28 cellular contexts compared by ENCODE assay signal in genomic region chr5:90119531-90119940, GRCh38.
DNase-seq lines count a peak whose midpoint lies in the region; ATAC-seq and TF ChIP-seq lines count a peak whose summit lies in the region.
"Had no signal": no experiment of that assay in that cellular context is flagged by ENCODE, and none has a peak within 500 bp of the region (broad histone marks: within the 10 kb centered on the region; RNA-seq: fewer than 3 reads in every experiment).

No MANE protein-coding gene starts in this region.

- no peaks in the 10 kb centered on the region for H3F3A ChIP-seq in PC-3 (ENCODE audit: low read length, unreplicated experiment)

- no peaks in the 10 kb centered on the region for H3K27me3 ChIP-seq in PC-3 (ENCODE audit: low read length)
- H3K27me3 ChIP-seq: MG63, sigmoid colon had no signal

- H3K27ac Mint-ChIP-seq in mesothelial cell of epicardium = peak overlapping the region; percentile 49
- H3K27ac Mint-ChIP-seq: activated naive CD8-positive, alpha-beta T cell treated with anti-CD3 and anti-CD28 coated beads for 36 hours; stimulated activated naive CD8-positive, alpha-beta T cell treated with anti-CD3 and anti-CD28 coated beads, Interleukin-15, Interleukin-2, amounts not matched to agents 100 ng/mL and 50 ng/mL, for 24 hours; T-helper 2 cell treated with Interferon-gamma antibody and Interleukin-4, amounts not matched to agents 5 μg/mL and 100 μg/mL, for 36 hours had no signal

- H3K36me3 ChIP-seq in PC-3 (ENCODE audit: low read depth, low read length) = no peaks in the 10 kb centered on the region
- H3K36me3 ChIP-seq: MG63, sigmoid colon had no signal

- intact Hi-C loops in PC-3 (cut with micrococcal nuclease) = loop anchor here (10.0 kb wide), 1 partner anchor 145 kb away; no protein-coding TSS in a partner anchor

- H3K9me3 Mint-ChIP-seq in mesothelial cell of epicardium = no peaks in the 10 kb centered on the region
- H3K9me3 Mint-ChIP-seq: activated naive CD8-positive, alpha-beta T cell treated with anti-CD3 and anti-CD28 coated beads for 36 hours; stimulated activated naive CD8-positive, alpha-beta T cell treated with anti-CD3 and anti-CD28 coated beads, Interleukin-15, Interleukin-2, amounts not matched to agents 100 ng/mL and 50 ng/mL, for 24 hours; T-helper 2 cell treated with Interferon-gamma antibody and Interleukin-4, amounts not matched to agents 5 μg/mL and 100 μg/mL, for 36 hours had no signal

- H2AFZ ChIP-seq in PC-3 (ENCODE audit: low read length) = no peak overlapping the region

- CTCF ChIA-PET in AG04449 (lab: Yijun Ruan, JAX) = no interaction called here
- CTCF ChIA-PET in PC-3 (lab: Charles Lee) = no interaction called here

- H4K20me1 ChIP-seq in PC-3 (ENCODE audit: low read length) = no peaks in the 10 kb centered on the region

- TF ChIP-seq CTCF in AG04449 (IDR thresholded peaks at IDR 0.05; ENCODE audit: insufficient read depth, low read length, missing control alignments) (no peak), PC-3 (conservative IDR thresholded peaks at IDR 0.05; ENCODE audit: low read depth, low read length) (no peak), choroid plexus epithelial cell (conservative IDR thresholded peaks at IDR 0.05; ENCODE audit: low read depth, low read length) (no peak), mesothelial cell of epicardium (IDR thresholded peaks at IDR 0.05; ENCODE audit: unreplicated experiment) (no peak)

- peak; percentile 23 for DNase-seq in AG04449 (ENCODE audit: low read depth, low spot score)
- peak; percentile 85 for DNase-seq in PC-3
- DNase-seq in choroid plexus epithelial cell (ENCODE audit: low read depth) = peak; percentile 86
- DNase-seq in mesothelial cell of epicardium (ENCODE audit: low spot score in 2 of 2, unreplicated experiment in 2 of 2) = no peak
- DNase-seq in NCI-H2107 treated with DMSO at 0.1 percent for 48 hours (lab: John Stamatoyannopoulos, UW; ENCODE audit: unreplicated experiment) = no peak
- no peak for DNase-seq in NCI-H748 (lab: John Stamatoyannopoulos, UW; ENCODE audit: unreplicated experiment)
- DNase-seq: activated CD4-positive, alpha-beta T cell treated with anti-CD3 and anti-CD28 coated beads for 48 hours; activated effector memory CD4-positive, alpha-beta T cell treated with anti-CD3 and anti-CD28 coated beads, Interleukin-2, amount 50 U/mL, for 16 hours; activated naive CD8-positive, alpha-beta T cell treated with anti-CD3 and anti-CD28 coated beads for 36 hours; activated T-cell treated with anti-CD3 and anti-CD28 coated beads, Interleukin-2, amount 50 U/mL, for 1 hour; cerebellar nuclear complex; DND-41; HCEC 1CT; mammary epithelial cell; MG63; NCI-H1417; NCI-H2029 treated with DMSO at 0.1 percent for 48 hours; NCI-H2227 treated with DMSO at 0.1 percent for 48 hours; NCI-H82; psoas muscle; sigmoid colon had no signal

- H3K4me1 ChIP-seq in PC-3 (ENCODE audit: insufficient read depth, low read length) = peaks cover 18% of the 10 kb centered on the region
- H3K4me1 ChIP-seq: psoas muscle had no signal

- no peaks in the 10 kb centered on the region for H3K27me3 Mint-ChIP-seq in mesothelial cell of epicardium (ENCODE audit: low read depth)
- H3K27me3 Mint-ChIP-seq: activated naive CD8-positive, alpha-beta T cell treated with anti-CD3 and anti-CD28 coated beads for 36 hours; stimulated activated naive CD8-positive, alpha-beta T cell treated with anti-CD3 and anti-CD28 coated beads, Interleukin-15, Interleukin-2, amounts not matched to agents 100 ng/mL and 50 ng/mL, for 24 hours had no signal

- ATAC-seq in PC-3 (peak; percentile 83), GM21825 (IDR thresholded peaks at IDR 0.05; ENCODE audit: unreplicated experiment) (no peak)
- ATAC-seq: psoas muscle, Right ventricle myocardium inferior had no signal

- H3K4me3 Mint-ChIP-seq in mesothelial cell of epicardium = no peak overlapping the region
- H3K4me3 Mint-ChIP-seq: activated naive CD8-positive, alpha-beta T cell treated with anti-CD3 and anti-CD28 coated beads for 36 hours; stimulated activated naive CD8-positive, alpha-beta T cell treated with anti-CD3 and anti-CD28 coated beads, Interleukin-15, Interleukin-2, amounts not matched to agents 100 ng/mL and 50 ng/mL, for 24 hours; T-helper 2 cell treated with Interferon-gamma antibody and Interleukin-4, amounts not matched to agents 5 μg/mL and 100 μg/mL, for 36 hours had no signal

- H3K4me3 ChIP-seq in AG04449 (ENCODE audit: low read depth, low read length) (no peak overlapping the region), PC-3 (ENCODE audit: low read length) (no peak overlapping the region), choroid plexus epithelial cell (ENCODE audit: low read depth, low read length) (no peak overlapping the region)
- H3K4me3 ChIP-seq: MG63, psoas muscle, sigmoid colon had no signal

- no peaks in the 10 kb centered on the region for H3K79me2 ChIP-seq in PC-3 (ENCODE audit: low read length)

- no peaks in the 10 kb centered on the region for H3K36me3 Mint-ChIP-seq in mesothelial cell of epicardium
- H3K36me3 Mint-ChIP-seq: activated naive CD8-positive, alpha-beta T cell treated with anti-CD3 and anti-CD28 coated beads for 36 hours had no signal

- H3K9me2 ChIP-seq in PC-3 (replicated peaks; ENCODE audit: low read length) = no peaks in the 10 kb centered on the region

- H3K9me3 ChIP-seq in PC-3 (ENCODE audit: low read length) = no peaks in the 10 kb centered on the region
- H3K9me3 ChIP-seq: MG63, psoas muscle, sigmoid colon had no signal

- 0 out of 2 replicates have a peak overlapping the region, but pooled peaks have one; percentile 4 for H3K4me2 ChIP-seq in PC-3 (ENCODE audit: low read length)

- BruUV-seq in PC-3 (replicated peaks; lab: Mats Ljungman, UMichigan) = no TSS peak

- H3K9ac ChIP-seq in PC-3 (ENCODE audit: low read length) = no peak overlapping the region

- peaks cover 11% of the 10 kb centered on the region for H3K4me1 Mint-ChIP-seq in mesothelial cell of epicardium
- H3K4me1 Mint-ChIP-seq: activated naive CD8-positive, alpha-beta T cell treated with anti-CD3 and anti-CD28 coated beads for 36 hours had no signal

- POLR2A ChIA-PET in AG04449 (lab: Yijun Ruan, JAX) = interaction anchor here (0.6 kb wide), 1 partner anchor 16 kb away, joined by 3 read pairs; no protein-coding TSS in a partner anchor
- POLR2A ChIA-PET in PC-3 (lab: Charles Lee; ENCODE audit: unreplicated experiment) = no interaction called here

- no peak overlapping the region for H3K27ac ChIP-seq in PC-3 (ENCODE audit: low read length)
- H3K27ac ChIP-seq: C4-2B, epithelial cell of prostate, psoas muscle, sigmoid colon, VCaP had no signal

Comparison
In these comparisons a context has a peak if more than half of its experiments do, and no peak if none do; other contexts are left out.
1. DNase-seq: peak in AG04449 (single experiment), PC-3 (single experiment) and choroid plexus epithelial cell (single experiment); none in mesothelial cell of epicardium (0 of 2), NCI-H2107 treated with DMSO at 0.1 percent for 48 hours (single experiment) and NCI-H748 (single experiment).